1 cellular context compared by ENCODE assay signal in the genomic region with DNA sequence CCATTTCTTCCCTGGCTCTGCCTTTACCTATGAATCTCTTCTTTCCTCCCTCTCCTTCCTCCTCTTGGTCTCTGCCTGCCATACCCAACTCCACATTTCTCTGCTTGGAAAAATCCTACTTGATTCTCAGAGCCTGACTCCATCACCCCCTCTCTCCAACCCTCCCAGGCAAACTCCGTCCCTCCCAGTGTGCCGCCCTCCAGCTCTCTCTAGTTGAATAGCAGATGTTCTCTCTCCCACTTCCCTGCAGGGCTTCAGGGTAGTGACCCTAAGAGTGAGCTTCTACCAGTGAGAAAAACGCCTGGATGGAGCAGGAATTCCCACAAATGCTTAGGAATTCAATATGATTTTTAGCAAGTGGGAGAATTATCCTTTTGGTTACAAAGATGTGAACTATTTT.
TF ChIP-seq lines count a peak whose summit lies in the region.

No MANE protein-coding gene starts in this region.

TF ChIP-seq in IMR-90, 13 proteins besides CTCF, POLR2A, EP300 and RAD21 (continued from another document):
- TF ChIP-seq, protein P1, sequence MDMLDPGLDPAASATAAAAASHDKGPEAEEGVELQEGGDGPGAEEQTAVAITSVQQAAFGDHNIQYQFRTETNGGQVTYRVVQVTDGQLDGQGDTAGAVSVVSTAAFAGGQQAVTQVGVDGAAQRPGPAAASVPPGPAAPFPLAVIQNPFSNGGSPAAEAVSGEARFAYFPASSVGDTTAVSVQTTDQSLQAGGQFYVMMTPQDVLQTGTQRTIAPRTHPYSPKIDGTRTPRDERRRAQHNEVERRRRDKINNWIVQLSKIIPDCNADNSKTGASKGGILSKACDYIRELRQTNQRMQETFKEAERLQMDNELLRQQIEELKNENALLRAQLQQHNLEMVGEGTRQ (IDR thresholded peaks at IDR 0.05; ENCODE audit: low read depth, low read length) = no peak
- TF ChIP-seq FOS (IDR thresholded peaks at IDR 0.05; ENCODE audit: low read depth, low read length) (no peak), MAFK (IDR thresholded peaks at IDR 0.05; ENCODE audit: low read depth, low read length) (no peak), NFE2L2 (IDR thresholded peaks at IDR 0.05; ENCODE audit: low read depth, low read length) (no peak), RFX5 (IDR thresholded peaks at IDR 0.05; ENCODE audit: low read depth, low read length) (no peak), CHD1 (IDR thresholded peaks at IDR 0.05; ENCODE audit: low read depth, low read length) (no peak), RCOR1 (IDR thresholded peaks at IDR 0.05; ENCODE audit: insufficient replicate concordance, low read length) (no peak), MXI1 (IDR thresholded peaks at IDR 0.05; ENCODE audit: borderline replicate concordance, low read depth, low read length) (no peak), MAZ (IDR thresholded peaks at IDR 0.05; ENCODE audit: borderline replicate concordance, low read depth, low read length) (no peak), CEBPB (IDR thresholded peaks at IDR 0.05; ENCODE audit: low read depth, low read length) (no peak), SMC3 (IDR thresholded peaks at IDR 0.05; ENCODE audit: low read depth, low read length) (no peak)
- TF ChIP-seq, protein P2, sequence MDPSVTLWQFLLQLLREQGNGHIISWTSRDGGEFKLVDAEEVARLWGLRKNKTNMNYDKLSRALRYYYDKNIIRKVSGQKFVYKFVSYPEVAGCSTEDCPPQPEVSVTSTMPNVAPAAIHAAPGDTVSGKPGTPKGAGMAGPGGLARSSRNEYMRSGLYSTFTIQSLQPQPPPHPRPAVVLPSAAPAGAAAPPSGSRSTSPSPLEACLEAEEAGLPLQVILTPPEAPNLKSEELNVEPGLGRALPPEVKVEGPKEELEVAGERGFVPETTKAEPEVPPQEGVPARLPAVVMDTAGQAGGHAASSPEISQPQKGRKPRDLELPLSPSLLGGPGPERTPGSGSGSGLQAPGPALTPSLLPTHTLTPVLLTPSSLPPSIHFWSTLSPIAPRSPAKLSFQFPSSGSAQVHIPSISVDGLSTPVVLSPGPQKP (IDR thresholded peaks at IDR 0.05; ENCODE audit: borderline replicate concordance, low read depth, low read length) = no peak
